In genomic region chr10:114526497-114527238, GRCh38 we compare ENCODE assay signal across 1 cellular context.
TF ChIP-seq lines count a peak whose summit lies in the region.

No MANE protein-coding gene starts in this region.

TF ChIP-seq in HepG2, 621 proteins besides CTCF, POLR2A, EP300 and RAD21 (continued from another document and continues in another):
- TF ChIP-seq REST (IDR thresholded peaks at IDR 0.05; ENCODE audit: borderline replicate concordance in 1 of 2, low read depth in 1 of 2, low read length in 2 of 2) (peak in 1 of 2 experiments; percentile 49; a peak in 1 of 4 replicates), E2F1 (CRISPR knock-in tag; IDR thresholded peaks at IDR 0.05) (no peak), ZNF317 (CRISPR knock-in tag; IDR thresholded peaks at IDR 0.05) (no peak), ADNP (CRISPR knock-in tag; IDR thresholded peaks at IDR 0.05) (no peak), ARID2 (CRISPR knock-in tag; IDR thresholded peaks at IDR 0.05; ENCODE audit: borderline replicate concordance) (no peak; the same call in 1 of the 2 replicates), ZNF772 (CRISPR knock-in tag; IDR thresholded peaks at IDR 0.05) (peak; percentile 71; the same call in 1 of the 2 replicates), ZBTB3 (CRISPR knock-in tag; IDR thresholded peaks at IDR 0.05; ENCODE audit: borderline replicate concordance, low read depth) (peak; percentile 78; the same call in 1 of the 2 replicates), ZBTB43 (CRISPR knock-in tag; conservative IDR thresholded peaks at IDR 0.05) (peak; percentile 95), TGIF2 (CRISPR knock-in tag; IDR thresholded peaks at IDR 0.05) (no peak; the same call in 1 of the 2 replicates), STAG1 (CRISPR knock-in tag; IDR thresholded peaks at IDR 0.05) (0 out of 2 replicates have a peak, but pooled peaks have one; percentile 4), NFYB (CRISPR knock-in tag; IDR thresholded peaks at IDR 0.05) (0 out of 2 replicates have a peak, but pooled peaks have one; percentile 19), NFE2 (CRISPR knock-in tag; IDR thresholded peaks at IDR 0.05) (no peak), CERS6 (CRISPR knock-in tag; IDR thresholded peaks at IDR 0.05) (no peak), ZNF468 (CRISPR knock-in tag; IDR thresholded peaks at IDR 0.05) (no peak), HDAC1 (CRISPR knock-in tag; IDR thresholded peaks at IDR 0.05) (peak; percentile 80), KDM5A (IDR thresholded peaks at IDR 0.05; ENCODE audit: borderline replicate concordance, low read length) (no peak), SRSF1 (optimal IDR thresholded peaks at IDR 0.05; ENCODE audit: low read depth, low read length) (no peak), ZNF225 (CRISPR knock-in tag; IDR thresholded peaks at IDR 0.05) (no peak), USF2 (IDR thresholded peaks at IDR 0.05; ENCODE audit: low read depth, low read length) (no peak), USF2 (CRISPR knock-in tag; IDR thresholded peaks at IDR 0.05; ENCODE audit: borderline replicate concordance) (no peak), CREBL2 (CRISPR knock-in tag; IDR thresholded peaks at IDR 0.05; ENCODE audit: borderline replicate concordance) (0 out of 2 replicates have a peak, but pooled peaks have one; percentile 45), ZNF747 (CRISPR knock-in tag; IDR thresholded peaks at IDR 0.05; ENCODE audit: borderline replicate concordance) (no peak), ZMAT5 (CRISPR knock-in tag; IDR thresholded peaks at IDR 0.05; ENCODE audit: borderline replicate concordance, low read depth) (no peak), HNF1B (CRISPR knock-in tag; IDR thresholded peaks at IDR 0.05) (peak; percentile 54; the same call in 1 of the 2 replicates), ZNF883 (CRISPR knock-in tag; IDR thresholded peaks at IDR 0.05; ENCODE audit: not compliant biosample characterization) (peak; percentile 76), SMYD3 (CRISPR knock-in tag; IDR thresholded peaks at IDR 0.05) (0 out of 2 replicates have a peak, but pooled peaks have one; percentile 28), FOXC1 (CRISPR knock-in tag; IDR thresholded peaks at IDR 0.05; ENCODE audit: borderline replicate concordance) (peak; percentile 92), SMAD3 (CRISPR knock-in tag; IDR thresholded peaks at IDR 0.05) (peak; percentile 81; the same call in 1 of the 2 replicates), MAF1 (CRISPR knock-in tag; IDR thresholded peaks at IDR 0.05; ENCODE audit: borderline replicate concordance) (0 out of 2 replicates have a peak, but pooled peaks have one; percentile 74), BCL6 (CRISPR knock-in tag; IDR thresholded peaks at IDR 0.05) (no peak; the same call in 1 of the 2 replicates), ELK4 (CRISPR knock-in tag; IDR thresholded peaks at IDR 0.05; ENCODE audit: borderline replicate concordance) (peak; percentile 77; the same call in 1 of the 2 replicates), ERF (CRISPR knock-in tag; IDR thresholded peaks at IDR 0.05) (peak; percentile 95), ZNF30 (CRISPR knock-in tag; IDR thresholded peaks at IDR 0.05) (no peak), MTF2 (CRISPR knock-in tag; IDR thresholded peaks at IDR 0.05; ENCODE audit: borderline replicate concordance) (no peak), ZNF788 (CRISPR knock-in tag; IDR thresholded peaks at IDR 0.05; ENCODE audit: borderline replicate concordance) (peak; percentile 78; the same call in 1 of the 2 replicates), POLR2AphosphoS2 (IDR thresholded peaks at IDR 0.05; ENCODE audit: low read depth, low read length) (no peak), ZNF264 (CRISPR knock-in tag; IDR thresholded peaks at IDR 0.05) (peak; percentile 87), HNRNPLL (IDR thresholded peaks at IDR 0.05; ENCODE audit: low read depth, low read length, poor library complexity, severe bottlenecking) (peak; percentile 57), ZNF609 (CRISPR knock-in tag; IDR thresholded peaks at IDR 0.05; ENCODE audit: borderline replicate concordance) (0 out of 2 replicates have a peak, but pooled peaks have one; percentile 47), ZNF547 (CRISPR knock-in tag; IDR thresholded peaks at IDR 0.05) (peak; percentile 80), PHF21A (CRISPR knock-in tag; IDR thresholded peaks at IDR 0.05) (no peak), EZH2 (conservative IDR thresholded peaks at IDR 0.05; ENCODE audit: low read depth, low read length) (no peak), SOX13 (IDR thresholded peaks at IDR 0.05) (no peak; the same call in 1 of the 2 replicates), SOX13 (CRISPR knock-in tag; conservative IDR thresholded peaks at IDR 0.05 in 1 of 2, IDR thresholded peaks at IDR 0.05 in 1 of 2) (peak in 1 of 2 experiments; percentile 61; a peak in 2 of 4 replicates), ZKSCAN8 (CRISPR knock-in tag; IDR thresholded peaks at IDR 0.05; ENCODE audit: borderline replicate concordance) (peak; percentile 18; the same call in 1 of the 2 replicates), PRPF4 (IDR thresholded peaks at IDR 0.05; ENCODE audit: low read depth, low read length, poor library complexity, severe bottlenecking) (no peak)
